In genomic region chr9:138011951-138012500, GRCh38 we compare ENCODE assay signal across 15 cellular contexts.
A peak's percentile ranks its signal among the peaks of the same experiment; 100 is the strongest.
DNase-seq lines count a peak whose midpoint lies in the region; ATAC-seq and TF ChIP-seq lines count a peak whose summit lies in the region.
"Had no signal": no experiment of that assay in that cellular context is flagged by ENCODE, and none has a peak within 500 bp of the region (broad histone marks: within the 10 kb centered on the region; RNA-seq: fewer than 3 reads in every experiment).

No MANE protein-coding gene starts in this region.

- no peaks in the 10 kb centered on the region for H3K9me3 ChIP-seq in heart right ventricle
- peaks cover under 1% of the 10 kb centered on the region for H3K9me3 ChIP-seq in endodermal cell (ENCODE audit: control insufficient read depth, low read length)
- no peaks in the 10 kb centered on the region for H3K9me3 ChIP-seq in Peyer's patch
- H3K9me3 ChIP-seq: BLaER1 had no signal

- H3K27me3 Mint-ChIP-seq in endodermal cell (ENCODE audit: insufficient read depth) (no peaks in the 10 kb centered on the region), progenitor cell of endocrine pancreas (peaks cover 10% of the 10 kb centered on the region)
- H3K27me3 Mint-ChIP-seq: CD4-positive, CD25-positive, alpha-beta regulatory T cell had no signal

- H3K4me3 ChIP-seq in heart right ventricle = no peak overlapping the region
- no peak overlapping the region for H3K4me3 ChIP-seq in endodermal cell (ENCODE audit: low read length)
- H3K4me3 ChIP-seq in Peyer's patch = no peak overlapping the region
- H3K4me3 ChIP-seq: BLaER1 had no signal

- no peak for ATAC-seq in Right ventricle myocardium superior (ENCODE audit: poor library complexity)
- ATAC-seq in heart right ventricle = no peak
- ATAC-seq: HCT116 had no signal

- DNase-seq in Right ventricle myocardium superior (peak; percentile 9), heart right ventricle (no peak), endodermal cell (peak; percentile 33), progenitor cell of endocrine pancreas (ENCODE audit: low spot score, unreplicated experiment) (peak; percentile 9), mucosa of gallbladder (ENCODE audit: low spot score) (no peak), cerebellar cortex (ENCODE audit: low spot score) (no peak), Peyer's patch (no peak)
- DNase-seq: 8988T; AML-193; CD4-positive, CD25-positive, alpha-beta regulatory T cell; DMS53; GF-D8 had no signal

- H3K4me3 Mint-ChIP-seq in endodermal cell (no peak overlapping the region), progenitor cell of endocrine pancreas (ENCODE audit: low read depth) (no peak overlapping the region)
- H3K4me3 Mint-ChIP-seq: CD4-positive, CD25-positive, alpha-beta regulatory T cell had no signal

- 81 to 93% methylated on average over 4 of the region's 4 CpGs for WGBS in heart right ventricle, 2 donors
- 91 to 95% methylated on average over 3 to 4 of the region's 4 CpGs for WGBS in endodermal cell (ENCODE audit: insufficient coverage in 1 of 2, insufficient read length in 1 of 2), 2 experiments

- H3K36me3 Mint-ChIP-seq in endodermal cell (ENCODE audit: low read depth) (no peaks in the 10 kb centered on the region), progenitor cell of endocrine pancreas (ENCODE audit: insufficient read depth) (no peaks in the 10 kb centered on the region)
- H3K36me3 Mint-ChIP-seq: CD4-positive, CD25-positive, alpha-beta regulatory T cell had no signal

- no peak overlapping the region for H3K27ac Mint-ChIP-seq in endodermal cell
- H3K27ac Mint-ChIP-seq in progenitor cell of endocrine pancreas = no peak overlapping the region
- H3K27ac Mint-ChIP-seq: CD4-positive, CD25-positive, alpha-beta regulatory T cell had no signal

- H3K27ac ChIP-seq in heart right ventricle = no peak overlapping the region
- no peak overlapping the region for H3K27ac ChIP-seq in endodermal cell (ENCODE audit: low read depth, low read length)
- no peak overlapping the region for H3K27ac ChIP-seq in Peyer's patch
- H3K27ac ChIP-seq: BLaER1, HL-60 had no signal

- no peak overlapping the region for H3K9ac ChIP-seq in endodermal cell (ENCODE audit: extremely low read depth, low read length, poor library complexity, severe bottlenecking)
- H3K9ac ChIP-seq: BLaER1 had no signal

- TF ChIP-seq CTCF in heart right ventricle (IDR thresholded peaks at IDR 0.05) = no peak
- no peak for TF ChIP-seq CTCF in endodermal cell (conservative IDR thresholded peaks at IDR 0.05)
- no peak for TF ChIP-seq CTCF in progenitor cell of endocrine pancreas (IDR thresholded peaks at IDR 0.05; ENCODE audit: unreplicated experiment)
- TF ChIP-seq CTCF in Peyer's patch (IDR thresholded peaks at IDR 0.05) = no peak

- H3K4me1 ChIP-seq in heart right ventricle (no peaks in the 10 kb centered on the region), endodermal cell (ENCODE audit: control insufficient read depth, insufficient read depth, low read length) (no peaks in the 10 kb centered on the region), Peyer's patch (no peaks in the 10 kb centered on the region)

- H3K4me1 Mint-ChIP-seq in endodermal cell (peaks cover 3% of the 10 kb centered on the region), progenitor cell of endocrine pancreas (ENCODE audit: low read depth) (peaks cover 4% of the 10 kb centered on the region)

- peaks cover 0 to 4% (median 0%) of the 10 kb centered on the region in 7 donors for H3K27me3 ChIP-seq in heart right ventricle
- H3K27me3 ChIP-seq in endodermal cell (ENCODE audit: control insufficient read depth, insufficient read depth, low read length, poor library complexity, severe bottlenecking) = no peaks in the 10 kb centered on the region
- no peaks in the 10 kb centered on the region for H3K27me3 ChIP-seq in Peyer's patch
- H3K27me3 ChIP-seq: BLaER1 had no signal

- intact Hi-C loops in Right ventricle myocardium superior (cut with DNase I) (no loop called here), heart right ventricle (cut with DNase I) (no loop called here)

- no peaks in the 10 kb centered on the region for H3K9me3 Mint-ChIP-seq in endodermal cell
- H3K9me3 Mint-ChIP-seq in progenitor cell of endocrine pancreas (ENCODE audit: low read depth) = no peaks in the 10 kb centered on the region
- H3K9me3 Mint-ChIP-seq: CD4-positive, CD25-positive, alpha-beta regulatory T cell had no signal

- no peak for TF ChIP-seq POLR2A in Peyer's patch (IDR thresholded peaks at IDR 0.05)

- H3K36me3 ChIP-seq in heart right ventricle (no peaks in the 10 kb centered on the region), endodermal cell (ENCODE audit: control insufficient read depth, insufficient read depth, low read length) (no peaks in the 10 kb centered on the region), Peyer's patch (no peaks in the 10 kb centered on the region)
- H3K36me3 ChIP-seq: BLaER1 had no signal

Comparison
In these comparisons a context has a peak if more than half of its experiments do, and no peak if none do; other contexts are left out.
1. DNase-seq: peak in Right ventricle myocardium superior (single experiment), endodermal cell (single experiment) and progenitor cell of endocrine pancreas (single experiment); none in heart right ventricle (0 of 2), mucosa of gallbladder (single experiment), cerebellar cortex (single experiment) and Peyer's patch (0 of 3).